In the genomic region with DNA sequence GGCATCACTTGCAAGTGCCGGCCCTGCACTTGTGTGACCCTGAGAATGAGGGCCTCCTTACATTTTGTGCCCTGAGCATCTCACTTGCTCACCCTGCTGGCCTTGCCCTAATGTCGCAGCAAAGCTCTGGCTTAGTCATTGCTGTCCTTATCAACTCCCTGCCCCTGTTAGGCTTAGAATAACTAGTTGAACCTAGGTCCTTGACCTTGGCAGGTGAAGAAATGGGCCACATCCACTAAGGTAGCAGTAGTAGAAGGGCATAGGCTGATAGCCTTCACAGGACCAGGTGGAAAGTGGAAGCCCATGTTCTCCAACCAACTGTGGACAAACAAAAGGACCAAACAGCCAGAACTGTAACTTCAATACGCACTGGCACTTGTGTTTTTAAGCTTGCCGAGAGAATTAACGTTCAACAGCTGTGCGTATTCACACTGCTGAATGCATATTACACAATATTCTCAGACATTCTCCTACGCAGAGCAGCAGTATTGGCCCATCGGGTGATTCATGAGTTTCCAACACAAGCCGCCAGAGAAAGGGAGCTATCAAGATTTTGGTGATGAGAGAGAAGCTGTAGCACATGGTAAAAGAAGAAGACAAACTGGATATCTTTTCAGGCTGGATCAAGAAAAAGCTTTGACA, we compare ENCODE assay signal across 1 cellular context.
A peak's percentile ranks its signal among the peaks of the same experiment; 100 is the strongest.
TF ChIP-seq lines count a peak whose summit lies in the region.

No MANE protein-coding gene starts in this region.

TF ChIP-seq in K562, 482 proteins besides CTCF, POLR2A, EP300 and RAD21 (continued from another document and continues in another):
- TF ChIP-seq, protein P1, sequence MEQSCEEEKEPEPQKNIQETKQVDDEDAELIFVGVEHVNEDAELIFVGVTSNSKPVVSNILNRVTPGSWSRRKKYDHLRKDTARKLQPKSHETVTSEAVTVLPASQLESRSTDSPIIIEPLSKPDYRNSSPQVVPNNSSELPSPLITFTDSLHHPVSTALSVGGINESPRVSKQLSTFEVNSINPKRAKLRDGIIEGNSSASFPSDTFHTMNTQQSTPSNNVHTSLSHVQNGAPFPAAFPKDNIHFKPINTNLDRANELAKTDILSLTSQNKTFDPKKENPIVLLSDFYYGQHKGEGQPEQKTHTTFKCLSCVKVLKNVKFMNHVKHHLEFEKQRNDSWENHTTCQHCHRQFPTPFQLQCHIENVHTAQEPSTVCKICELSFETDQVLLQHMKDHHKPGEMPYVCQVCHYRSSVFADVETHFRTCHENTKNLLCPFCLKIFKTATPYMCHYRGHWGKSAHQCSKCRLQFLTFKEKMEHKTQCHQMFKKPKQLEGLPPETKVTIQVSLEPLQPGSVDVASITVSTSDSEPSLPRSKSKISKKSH (CRISPR knock-in tag; IDR thresholded peaks at IDR 0.05): no peak
- no peak for TF ChIP-seq FOS (IDR thresholded peaks at IDR 0.05; ENCODE audit: extremely low read depth, insufficient read length)
- no peak for TF ChIP-seq NR2C1 (IDR thresholded peaks at IDR 0.05)
- peak; percentile 58; the same call in 1 of the 2 replicates for TF ChIP-seq NR2C1 (tag; IDR thresholded peaks at IDR 0.05)
- TF ChIP-seq SMARCA4 (IDR thresholded peaks at IDR 0.05): peak; percentile 86; the same call in 1 of the 2 replicates
- no peak for TF ChIP-seq ZNF197 (CRISPR knock-in tag; IDR thresholded peaks at IDR 0.05; ENCODE audit: low read depth)
- TF ChIP-seq KDM5B (IDR thresholded peaks at IDR 0.05; ENCODE audit: insufficient replicate concordance, low read depth, low read length): no peak
- peak; percentile 100 for TF ChIP-seq CEBPB (tag; IDR thresholded peaks at IDR 0.05)
- TF ChIP-seq FOXJ3 (CRISPR knock-in tag; IDR thresholded peaks at IDR 0.05): no peak
- TF ChIP-seq TSC22D4 (tag; IDR thresholded peaks at IDR 0.05): no peak
- TF ChIP-seq, protein P2, sequence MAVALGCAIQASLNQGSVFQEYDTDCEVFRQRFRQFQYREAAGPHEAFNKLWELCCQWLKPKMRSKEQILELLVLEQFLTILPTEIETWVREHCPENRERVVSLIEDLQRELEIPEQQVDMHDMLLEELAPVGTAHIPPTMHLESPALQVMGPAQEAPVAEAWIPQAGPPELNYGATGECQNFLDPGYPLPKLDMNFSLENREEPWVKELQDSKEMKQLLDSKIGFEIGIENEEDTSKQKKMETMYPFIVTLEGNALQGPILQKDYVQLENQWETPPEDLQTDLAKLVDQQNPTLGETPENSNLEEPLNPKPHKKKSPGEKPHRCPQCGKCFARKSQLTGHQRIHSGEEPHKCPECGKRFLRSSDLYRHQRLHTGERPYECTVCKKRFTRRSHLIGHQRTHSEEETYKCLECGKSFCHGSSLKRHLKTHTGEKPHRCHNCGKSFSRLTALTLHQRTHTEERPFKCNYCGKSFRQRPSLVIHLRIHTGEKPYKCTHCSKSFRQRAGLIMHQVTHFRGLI (CRISPR knock-in tag; IDR thresholded peaks at IDR 0.05): no peak
- TF ChIP-seq ZFP36 (IDR thresholded peaks at IDR 0.05; ENCODE audit: low read depth, low read length, partially characterized antibody): no peak
- peak; percentile 66 for TF ChIP-seq CXXC5 (CRISPR knock-in tag; IDR thresholded peaks at IDR 0.05)
- no peak for TF ChIP-seq POLR2AphosphoS2 (IDR thresholded peaks at IDR 0.05; ENCODE audit: low read length)
- TF ChIP-seq, protein P3, sequence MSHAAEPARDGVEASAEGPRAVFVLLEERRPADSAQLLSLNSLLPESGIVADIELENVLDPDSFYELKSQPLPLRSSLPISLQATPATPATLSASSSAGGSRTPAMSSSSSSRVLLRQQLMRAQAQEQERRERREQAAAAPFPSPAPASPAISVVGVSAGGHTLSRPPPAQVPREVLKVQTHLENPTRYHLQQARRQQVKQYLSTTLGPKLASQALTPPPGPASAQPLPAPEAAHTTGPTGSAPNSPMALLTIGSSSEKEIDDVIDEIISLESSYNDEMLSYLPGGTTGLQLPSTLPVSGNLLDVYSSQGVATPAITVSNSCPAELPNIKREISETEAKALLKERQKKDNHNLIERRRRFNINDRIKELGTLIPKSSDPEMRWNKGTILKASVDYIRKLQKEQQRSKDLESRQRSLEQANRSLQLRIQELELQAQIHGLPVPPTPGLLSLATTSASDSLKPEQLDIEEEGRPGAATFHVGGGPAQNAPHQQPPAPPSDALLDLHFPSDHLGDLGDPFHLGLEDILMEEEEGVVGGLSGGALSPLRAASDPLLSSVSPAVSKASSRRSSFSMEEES (CRISPR knock-in tag; IDR thresholded peaks at IDR 0.05): no peak
- peak; percentile 65 for TF ChIP-seq CBFA2T3 (IDR thresholded peaks at IDR 0.05)
- TF ChIP-seq ZKSCAN8 (CRISPR knock-in tag; IDR thresholded peaks at IDR 0.05): no peak
- TF ChIP-seq, protein P4, sequence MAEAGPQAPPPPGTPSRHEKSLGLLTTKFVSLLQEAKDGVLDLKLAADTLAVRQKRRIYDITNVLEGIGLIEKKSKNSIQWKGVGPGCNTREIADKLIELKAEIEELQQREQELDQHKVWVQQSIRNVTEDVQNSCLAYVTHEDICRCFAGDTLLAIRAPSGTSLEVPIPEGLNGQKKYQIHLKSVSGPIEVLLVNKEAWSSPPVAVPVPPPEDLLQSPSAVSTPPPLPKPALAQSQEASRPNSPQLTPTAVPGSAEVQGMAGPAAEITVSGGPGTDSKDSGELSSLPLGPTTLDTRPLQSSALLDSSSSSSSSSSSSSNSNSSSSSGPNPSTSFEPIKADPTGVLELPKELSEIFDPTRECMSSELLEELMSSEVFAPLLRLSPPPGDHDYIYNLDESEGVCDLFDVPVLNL (CRISPR knock-in tag; IDR thresholded peaks at IDR 0.05; ENCODE audit: low read depth): no peak; the same call in 1 of the 2 replicates
- TF ChIP-seq, protein P5, sequence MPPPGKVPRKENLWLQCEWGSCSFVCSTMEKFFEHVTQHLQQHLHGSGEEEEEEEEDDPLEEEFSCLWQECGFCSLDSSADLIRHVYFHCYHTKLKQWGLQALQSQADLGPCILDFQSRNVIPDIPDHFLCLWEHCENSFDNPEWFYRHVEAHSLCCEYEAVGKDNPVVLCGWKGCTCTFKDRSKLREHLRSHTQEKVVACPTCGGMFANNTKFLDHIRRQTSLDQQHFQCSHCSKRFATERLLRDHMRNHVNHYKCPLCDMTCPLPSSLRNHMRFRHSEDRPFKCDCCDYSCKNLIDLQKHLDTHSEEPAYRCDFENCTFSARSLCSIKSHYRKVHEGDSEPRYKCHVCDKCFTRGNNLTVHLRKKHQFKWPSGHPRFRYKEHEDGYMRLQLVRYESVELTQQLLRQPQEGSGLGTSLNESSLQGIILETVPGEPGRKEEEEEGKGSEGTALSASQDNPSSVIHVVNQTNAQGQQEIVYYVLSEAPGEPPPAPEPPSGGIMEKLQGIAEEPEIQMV (tag; conservative IDR thresholded peaks at IDR 0.05; ENCODE audit: low read depth): no peak
- no peak for TF ChIP-seq PPARD (CRISPR knock-in tag; IDR thresholded peaks at IDR 0.05)
- TF ChIP-seq, protein P6, sequence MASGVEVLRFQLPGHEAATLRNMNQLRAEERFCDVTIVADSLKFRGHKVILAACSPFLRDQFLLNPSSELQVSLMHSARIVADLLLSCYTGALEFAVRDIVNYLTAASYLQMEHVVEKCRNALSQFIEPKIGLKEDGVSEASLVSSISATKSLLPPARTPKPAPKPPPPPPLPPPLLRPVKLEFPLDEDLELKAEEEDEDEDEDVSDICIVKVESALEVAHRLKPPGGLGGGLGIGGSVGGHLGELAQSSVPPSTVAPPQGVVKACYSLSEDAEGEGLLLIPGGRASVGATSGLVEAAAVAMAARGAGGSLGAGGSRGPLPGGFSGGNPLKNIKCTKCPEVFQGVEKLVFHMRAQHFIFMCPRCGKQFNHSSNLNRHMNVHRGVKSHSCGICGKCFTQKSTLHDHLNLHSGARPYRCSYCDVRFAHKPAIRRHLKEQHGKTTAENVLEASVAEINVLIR (CRISPR knock-in tag; IDR thresholded peaks at IDR 0.05): no peak
- TF ChIP-seq TRIM28 (IDR thresholded peaks at IDR 0.05): 0 out of 2 replicates have a peak, but pooled peaks have one; percentile 63
- TF ChIP-seq FIP1L1 (IDR thresholded peaks at IDR 0.05; ENCODE audit: low read depth, low read length, poor library complexity, severe bottlenecking): no peak
- no peak for TF ChIP-seq ZNF785 (CRISPR knock-in tag; IDR thresholded peaks at IDR 0.05)
- TF ChIP-seq ZBTB1 (CRISPR knock-in tag; IDR thresholded peaks at IDR 0.05; ENCODE audit: borderline replicate concordance, low read depth): no peak
- no peak for TF ChIP-seq RBM22 (IDR thresholded peaks at IDR 0.05; ENCODE audit: low read depth, low read length, poor library complexity, severe bottlenecking)
- TF ChIP-seq, protein P7, sequence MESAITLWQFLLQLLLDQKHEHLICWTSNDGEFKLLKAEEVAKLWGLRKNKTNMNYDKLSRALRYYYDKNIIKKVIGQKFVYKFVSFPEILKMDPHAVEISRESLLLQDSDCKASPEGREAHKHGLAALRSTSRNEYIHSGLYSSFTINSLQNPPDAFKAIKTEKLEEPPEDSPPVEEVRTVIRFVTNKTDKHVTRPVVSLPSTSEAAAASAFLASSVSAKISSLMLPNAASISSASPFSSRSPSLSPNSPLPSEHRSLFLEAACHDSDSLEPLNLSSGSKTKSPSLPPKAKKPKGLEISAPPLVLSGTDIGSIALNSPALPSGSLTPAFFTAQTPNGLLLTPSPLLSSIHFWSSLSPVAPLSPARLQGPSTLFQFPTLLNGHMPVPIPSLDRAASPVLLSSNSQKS (CRISPR knock-in tag; IDR thresholded peaks at IDR 0.05): no peak
- TF ChIP-seq, protein P8, sequence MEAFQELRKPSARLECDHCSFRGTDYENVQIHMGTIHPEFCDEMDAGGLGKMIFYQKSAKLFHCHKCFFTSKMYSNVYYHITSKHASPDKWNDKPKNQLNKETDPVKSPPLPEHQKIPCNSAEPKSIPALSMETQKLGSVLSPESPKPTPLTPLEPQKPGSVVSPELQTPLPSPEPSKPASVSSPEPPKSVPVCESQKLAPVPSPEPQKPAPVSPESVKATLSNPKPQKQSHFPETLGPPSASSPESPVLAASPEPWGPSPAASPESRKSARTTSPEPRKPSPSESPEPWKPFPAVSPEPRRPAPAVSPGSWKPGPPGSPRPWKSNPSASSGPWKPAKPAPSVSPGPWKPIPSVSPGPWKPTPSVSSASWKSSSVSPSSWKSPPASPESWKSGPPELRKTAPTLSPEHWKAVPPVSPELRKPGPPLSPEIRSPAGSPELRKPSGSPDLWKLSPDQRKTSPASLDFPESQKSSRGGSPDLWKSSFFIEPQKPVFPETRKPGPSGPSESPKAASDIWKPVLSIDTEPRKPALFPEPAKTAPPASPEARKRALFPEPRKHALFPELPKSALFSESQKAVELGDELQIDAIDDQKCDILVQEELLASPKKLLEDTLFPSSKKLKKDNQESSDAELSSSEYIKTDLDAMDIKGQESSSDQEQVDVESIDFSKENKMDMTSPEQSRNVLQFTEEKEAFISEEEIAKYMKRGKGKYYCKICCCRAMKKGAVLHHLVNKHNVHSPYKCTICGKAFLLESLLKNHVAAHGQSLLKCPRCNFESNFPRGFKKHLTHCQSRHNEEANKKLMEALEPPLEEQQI (IDR thresholded peaks at IDR 0.05): no peak
- TF ChIP-seq L3MBTL2 (IDR thresholded peaks at IDR 0.05): peak; percentile 66; the same call in 1 of the 2 replicates
- TF ChIP-seq NEUROD1 (IDR thresholded peaks at IDR 0.05; ENCODE audit: borderline replicate concordance, low read depth, low read length, partially characterized antibody): no peak
- no peak for TF ChIP-seq HDAC8 (tag; IDR thresholded peaks at IDR 0.05)
- no peak for TF ChIP-seq CC2D1A (IDR thresholded peaks at IDR 0.05)
- peak in 1 of 3 experiments; percentile 19 for TF ChIP-seq YY1 (IDR thresholded peaks at IDR 0.05; ENCODE audit: borderline replicate concordance in 1 of 3, control insufficient read depth in 1 of 3, extremely low read depth in 1 of 3, insufficient read depth in 3 of 3, insufficient read length in 1 of 3, insufficient replicate concordance in 2 of 3, low read depth in 1 of 3, low read length in 2 of 3)
- no peak for TF ChIP-seq KLF16 (IDR thresholded peaks at IDR 0.05)
- no peak for TF ChIP-seq NFRKB (IDR thresholded peaks at IDR 0.05; ENCODE audit: low read depth)
- TF ChIP-seq ETV5 (CRISPR knock-in tag; IDR thresholded peaks at IDR 0.05; ENCODE audit: low read depth): no peak
- TF ChIP-seq ZEB2 (IDR thresholded peaks at IDR 0.05): peak; percentile 65
- TF ChIP-seq ZNF311 (CRISPR knock-in tag; IDR thresholded peaks at IDR 0.05): no peak
- no peak for TF ChIP-seq PURB (CRISPR knock-in tag; IDR thresholded peaks at IDR 0.05; ENCODE audit: low read depth)
- TF ChIP-seq ZNF384 (IDR thresholded peaks at IDR 0.05; ENCODE audit: low read depth, low read length): no peak
- no peak for TF ChIP-seq ZNF41 (CRISPR knock-in tag; conservative IDR thresholded peaks at IDR 0.05)
- TF ChIP-seq, protein P9, sequence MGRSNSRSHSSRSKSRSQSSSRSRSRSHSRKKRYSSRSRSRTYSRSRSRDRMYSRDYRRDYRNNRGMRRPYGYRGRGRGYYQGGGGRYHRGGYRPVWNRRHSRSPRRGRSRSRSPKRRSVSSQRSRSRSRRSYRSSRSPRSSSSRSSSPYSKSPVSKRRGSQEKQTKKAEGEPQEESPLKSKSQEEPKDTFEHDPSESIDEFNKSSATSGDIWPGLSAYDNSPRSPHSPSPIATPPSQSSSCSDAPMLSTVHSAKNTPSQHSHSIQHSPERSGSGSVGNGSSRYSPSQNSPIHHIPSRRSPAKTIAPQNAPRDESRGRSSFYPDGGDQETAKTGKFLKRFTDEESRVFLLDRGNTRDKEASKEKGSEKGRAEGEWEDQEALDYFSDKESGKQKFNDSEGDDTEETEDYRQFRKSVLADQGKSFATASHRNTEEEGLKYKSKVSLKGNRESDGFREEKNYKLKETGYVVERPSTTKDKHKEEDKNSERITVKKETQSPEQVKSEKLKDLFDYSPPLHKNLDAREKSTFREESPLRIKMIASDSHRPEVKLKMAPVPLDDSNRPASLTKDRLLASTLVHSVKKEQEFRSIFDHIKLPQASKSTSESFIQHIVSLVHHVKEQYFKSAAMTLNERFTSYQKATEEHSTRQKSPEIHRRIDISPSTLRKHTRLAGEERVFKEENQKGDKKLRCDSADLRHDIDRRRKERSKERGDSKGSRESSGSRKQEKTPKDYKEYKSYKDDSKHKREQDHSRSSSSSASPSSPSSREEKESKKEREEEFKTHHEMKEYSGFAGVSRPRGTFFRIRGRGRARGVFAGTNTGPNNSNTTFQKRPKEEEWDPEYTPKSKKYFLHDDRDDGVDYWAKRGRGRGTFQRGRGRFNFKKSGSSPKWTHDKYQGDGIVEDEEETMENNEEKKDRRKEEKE (IDR thresholded peaks at IDR 0.05; ENCODE audit: borderline replicate concordance in 1 of 2, control insufficient read depth in 1 of 2, low read depth in 2 of 2, low read length in 1 of 2): no peak
- TF ChIP-seq WHSC1 (IDR thresholded peaks at IDR 0.05; ENCODE audit: low read length): no peak
- peak; percentile 58; the same call in 1 of the 2 replicates for TF ChIP-seq GATA2 (CRISPR knock-in tag; IDR thresholded peaks at IDR 0.05)
- TF ChIP-seq ZNF444 (CRISPR knock-in tag; IDR thresholded peaks at IDR 0.05): no peak
- no peak for TF ChIP-seq ZNF507 (tag; conservative IDR thresholded peaks at IDR 0.05)
- peak; percentile 43; the same call in 1 of the 2 replicates for TF ChIP-seq PHF21A (IDR thresholded peaks at IDR 0.05; ENCODE audit: borderline replicate concordance, low read depth)
- no peak for TF ChIP-seq HEY1 (CRISPR knock-in tag; IDR thresholded peaks at IDR 0.05; ENCODE audit: borderline replicate concordance)
- TF ChIP-seq ZNF239 (CRISPR knock-in tag; IDR thresholded peaks at IDR 0.05): no peak
- no peak for TF ChIP-seq PTBP1 (IDR thresholded peaks at IDR 0.05; ENCODE audit: low read depth, low read length)
- no peak for TF ChIP-seq SNRNP70 (optimal IDR thresholded peaks at IDR 0.05; ENCODE audit: low read depth, low read length)
- TF ChIP-seq ZFPM2 (CRISPR knock-in tag; IDR thresholded peaks at IDR 0.05): no peak
- no peak for TF ChIP-seq SP2 (IDR thresholded peaks at IDR 0.05; ENCODE audit: extremely low read depth, low read depth, low read length, poor library complexity, severe bottlenecking)
- 0 out of 4 replicates have a peak, but pooled peaks of 1 of the 2 experiments have one; percentile 44 for TF ChIP-seq TEAD1 (CRISPR knock-in tag; IDR thresholded peaks at IDR 0.05)
